Comparison of ENCODE assay signal across 20 cellular contexts in genomic region chr6:108001696-108002231, GRCh38. TPM values are rescaled to one million over a fixed set of nuclear protein-coding genes. Genes with fewer than 3 reads are reported as not detected.
DNase-seq lines count a peak whose midpoint lies in the region; ATAC-seq and TF ChIP-seq lines count a peak whose summit lies in the region.
"Had no signal": no experiment of that assay in that cellular context is flagged by ENCODE, and none has a peak within 500 bp of the region (broad histone marks: within the 10 kb centered on the region; RNA-seq: fewer than 3 reads in every experiment).

No MANE protein-coding gene starts in this region.

- no peaks in the 10 kb centered on the region for H3F3A ChIP-seq in Loucy (ENCODE audit: low read depth)

- no peak for DNase-seq in caudate nucleus (lab: John Stamatoyannopoulos, UW)
- peak in 1 of 3 donors; percentile 35 for DNase-seq in mucosa of descending colon
- no peak for DNase-seq in stomach
- DNase-seq in stimulated activated naive CD8-positive, alpha-beta T cell treated with anti-CD3 and anti-CD28 coated beads, Interleukin-15, amount 100 ng/mL, for 72 hours: no peak
- DNase-seq in NCI-H82 (lab: John Stamatoyannopoulos, UW): no peak
- DNase-seq: activated CD4-positive, CD25-positive, alpha-beta regulatory T cell treated with anti-CD3 and anti-CD28 coated beads, Interleukin-2, amount 50 U/mL, for 72 hours; activated CD8-positive, alpha-beta memory T cell treated with anti-CD3 and anti-CD28 coated beads for 24 hours; activated naive CD4-positive, alpha-beta T cell treated with anti-CD3 and anti-CD28 coated beads for 36 hours; activated T-cell treated with anti-CD3 and anti-CD28 coated beads, Interleukin-2, amount 50 U/mL, for 48 hours; CD4-positive, alpha-beta memory T cell; effector memory CD4-positive, alpha-beta T cell; esophagus squamous epithelium; KG1; NCI-H1930; sigmoid colon had no signal

- peak overlapping the region; percentile 65 for H2AFZ ChIP-seq in Loucy (ENCODE audit: low read length)

- peak; percentile 59 for ATAC-seq in mucosa of descending colon
- no peak for ATAC-seq in stimulated activated naive CD8-positive, alpha-beta T cell treated with anti-CD3 and anti-CD28 coated beads, Interleukin-15, amount 100 ng/mL, for 72 hours
- no peak for ATAC-seq in GM21576 (IDR thresholded peaks at IDR 0.05; ENCODE audit: unreplicated experiment)
- ATAC-seq in GM19463 (IDR thresholded peaks at IDR 0.05; ENCODE audit: unreplicated experiment): no peak

- WGBS in stomach, 5 donors: 68 to 88% (median 80%) methylated on average over 7 of the region's 7 CpGs

- H3K79me2 ChIP-seq in Loucy (ENCODE audit: insufficient read depth, low read length): no peaks in the 10 kb centered on the region

- H3K27ac ChIP-seq in caudate nucleus (ENCODE audit: low read depth, low read length) (peak overlapping the region; percentile 94), stomach (peak overlapping the region; percentile 43 to 72 (median 66))
- H3K27ac ChIP-seq: sigmoid colon had no signal

- H3K4me1 ChIP-seq in Loucy (ENCODE audit: insufficient read depth, low read length, poor library complexity, severe bottlenecking): no peaks in the 10 kb centered on the region
- H3K4me1 ChIP-seq in mucosa of descending colon (ENCODE audit: low read depth): peaks cover 23% of the 10 kb centered on the region
- peaks cover 0 to 9% (median 0%) of the 10 kb centered on the region in 4 donors for H3K4me1 ChIP-seq in stomach
- H3K4me1 ChIP-seq: sigmoid colon had no signal

- no peak for TF ChIP-seq POLR2A in stomach (IDR thresholded peaks at IDR 0.05)

- no peaks in the 10 kb centered on the region for H3K9me3 ChIP-seq in Loucy (ENCODE audit: insufficient read depth, low read depth, low read length)
- no peaks in the 10 kb centered on the region for H3K9me3 ChIP-seq in mucosa of descending colon
- no peaks in the 10 kb centered on the region for H3K9me3 ChIP-seq in stomach
- H3K9me3 ChIP-seq: esophagus squamous epithelium, sigmoid colon, tibial nerve had no signal

- no peak overlapping the region for H3K4me3 Mint-ChIP-seq in stimulated activated naive CD8-positive, alpha-beta T cell treated with anti-CD3 and anti-CD28 coated beads, Interleukin-15, amount 100 ng/mL, for 72 hours
- H3K4me3 Mint-ChIP-seq: activated naive CD4-positive, alpha-beta T cell treated with anti-CD3 and anti-CD28 coated beads for 36 hours; central memory CD8-positive, alpha-beta T cell had no signal

- no peak for TF ChIP-seq CTCF in Loucy (conservative IDR thresholded peaks at IDR 0.05; ENCODE audit: low read length)
- no peak for TF ChIP-seq CTCF in mucosa of descending colon (IDR thresholded peaks at IDR 0.05)
- no peak for TF ChIP-seq CTCF in stomach (IDR thresholded peaks at IDR 0.05)

- no peak overlapping the region for H3K4me2 ChIP-seq in Loucy (ENCODE audit: low read depth, low read length, poor library complexity, severe bottlenecking)

- no peaks in the 10 kb centered on the region for H3K9me2 ChIP-seq in Loucy (replicated peaks; ENCODE audit: low read depth, low read length)

- no peaks in the 10 kb centered on the region for H3K27me3 Mint-ChIP-seq in stimulated activated naive CD8-positive, alpha-beta T cell treated with anti-CD3 and anti-CD28 coated beads, Interleukin-15, amount 100 ng/mL, for 72 hours
- H3K27me3 Mint-ChIP-seq: central memory CD8-positive, alpha-beta T cell had no signal

- H3K4me3 ChIP-seq in Loucy (ENCODE audit: low read length, poor library complexity, severe bottlenecking) (no peak overlapping the region), mucosa of descending colon (no peak overlapping the region), stomach (no peak overlapping the region)
- H3K4me3 ChIP-seq: esophagus squamous epithelium, sigmoid colon, tibial nerve had no signal

- H3K36me3 ChIP-seq in Loucy (ENCODE audit: insufficient read depth, low read length) (no peaks in the 10 kb centered on the region), mucosa of descending colon (ENCODE audit: low read depth) (peaks cover 7% of the 10 kb centered on the region), stomach (no peaks in the 10 kb centered on the region)
- H3K36me3 ChIP-seq: esophagus squamous epithelium, sigmoid colon, tibial nerve had no signal

- no peak for TF ChIP-seq EP300 in stomach (IDR thresholded peaks at IDR 0.05)

- H3K27me3 ChIP-seq in Loucy (ENCODE audit: insufficient read depth, low read length, poor library complexity, severe bottlenecking) (no peaks in the 10 kb centered on the region), stomach (no peaks in the 10 kb centered on the region)
- H3K27me3 ChIP-seq: esophagus squamous epithelium, sigmoid colon, tibial nerve had no signal

- H3K27ac Mint-ChIP-seq in stimulated activated naive CD8-positive, alpha-beta T cell treated with anti-CD3 and anti-CD28 coated beads, Interleukin-15, amount 100 ng/mL, for 72 hours: no peak overlapping the region
- H3K27ac Mint-ChIP-seq: activated naive CD4-positive, alpha-beta T cell treated with anti-CD3 and anti-CD28 coated beads for 36 hours had no signal

- intact Hi-C loops in mucosa of descending colon (cut with DNase I, micrococcal nuclease): no loop called here
- intact Hi-C loops in stomach (cut with DNase I; ENCODE audit: low total_unique reads): no loop called here

- H3K9me3 Mint-ChIP-seq in stimulated activated naive CD8-positive, alpha-beta T cell treated with anti-CD3 and anti-CD28 coated beads, Interleukin-15, amount 100 ng/mL, for 72 hours: no peaks in the 10 kb centered on the region
- H3K9me3 Mint-ChIP-seq: activated naive CD4-positive, alpha-beta T cell treated with anti-CD3 and anti-CD28 coated beads for 36 hours; central memory CD8-positive, alpha-beta T cell had no signal

- H3K9ac ChIP-seq in Loucy (ENCODE audit: low read depth, low read length, poor library complexity, severe bottlenecking): no peak overlapping the region

- no peaks in the 10 kb centered on the region for H3K4me1 Mint-ChIP-seq in stimulated activated naive CD8-positive, alpha-beta T cell treated with anti-CD3 and anti-CD28 coated beads, Interleukin-15, amount 100 ng/mL, for 72 hours
- H3K4me1 Mint-ChIP-seq: CD4-positive, alpha-beta memory T cell; central memory CD8-positive, alpha-beta T cell had no signal

- no peaks in the 10 kb centered on the region for H4K20me1 ChIP-seq in Loucy (ENCODE audit: insufficient read depth, low read length, poor library complexity, severe bottlenecking)

RNA-seq across cellular contexts. Expression of gene SEC63, which starts 43.8 kb away (rescaled TPM):
- 10 to 100 TPM; 47.5 to 84.9 (median 70.8) TPM for total RNA-seq in mucosa of descending colon
- 100 to 1,000 TPM in 1 of 5 donors, 10 to 100 TPM in 4; 23.9 to 162 (median 66.5) TPM for total RNA-seq in stomach
- polyA plus RNA-seq in stomach: 10 to 100 TPM; 10.3 to 25.8 (median 17.3) TPM
